Comparison of ENCODE assay signal across 16 cellular contexts in the genomic region with DNA sequence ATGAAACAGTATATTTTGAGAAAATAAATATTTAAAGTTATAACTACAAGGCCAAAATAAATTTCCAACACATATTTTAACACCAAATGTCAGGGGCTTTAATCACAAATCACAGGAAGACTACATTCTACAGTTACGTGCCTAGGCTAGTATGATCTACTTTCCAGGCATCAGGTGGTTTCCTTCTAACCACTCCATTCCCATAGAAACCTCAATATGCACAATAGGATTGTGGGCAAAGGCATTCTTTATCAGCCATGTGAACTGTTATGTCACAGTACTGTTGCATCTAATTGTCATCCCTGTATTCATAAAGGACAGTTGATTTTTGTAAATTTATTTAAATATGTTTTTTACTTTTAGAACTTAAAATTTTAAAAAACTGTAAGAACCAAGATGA. TPM values are rescaled to one million over a fixed set of nuclear protein-coding genes. Genes with fewer than 3 reads are reported as not detected.
A peak's percentile ranks its signal among the peaks of the same experiment; 100 is the strongest.
DNase-seq lines count a peak whose midpoint lies in the region; ATAC-seq, FAIRE-seq and TF ChIP-seq lines count a peak whose summit lies in the region.
"Had no signal": no experiment of that assay in that cellular context is flagged by ENCODE, and none has a peak within 500 bp of the region (broad histone marks: within the 10 kb centered on the region; RNA-seq: fewer than 3 reads in every experiment).

No MANE protein-coding gene starts in this region.

- H3K18ac ChIP-seq in mesenchymal stem cell (ENCODE audit: low read depth in 1 of 2, low read length in 2 of 2): no peak overlapping the region

- no peak overlapping the region for H2AK5ac ChIP-seq in mesenchymal stem cell (ENCODE audit: low read length, severe bottlenecking)

- no peak overlapping the region for H3K4me2 ChIP-seq in mesenchymal stem cell (ENCODE audit: low read length, poor library complexity, severe bottlenecking)
- H3K4me2 ChIP-seq: GM23338 had no signal

- peaks cover 17% of the 10 kb centered on the region for H3K79me1 ChIP-seq in mesenchymal stem cell (replicated peaks; ENCODE audit: low read length, poor library complexity, severe bottlenecking)

- peaks cover 6 to 33% of the 10 kb centered on the region in 2 experiments for H3K36me3 ChIP-seq in mesenchymal stem cell (ENCODE audit: control insufficient read depth in 1 of 2, insufficient read depth in 2 of 2, low read depth in 1 of 2, low read length in 2 of 2)

- no peak for TF ChIP-seq CTCF in epithelial cell of esophagus (IDR thresholded peaks at IDR 0.05; ENCODE audit: insufficient read depth, low read depth, low read length, missing control alignments)

- no peak for DNase-seq in GM19239 (ENCODE audit: insufficient read length, low spot score)
- peak; percentile 19 for DNase-seq in epithelial cell of esophagus (ENCODE audit: low read depth)
- DNase-seq in mesenchymal stem cell: no peak
- DNase-seq in NCI-H2196 treated with DMSO at 0.1 percent for 48 hours (lab: John Stamatoyannopoulos, UW; ENCODE audit: unreplicated experiment): no peak
- DNase-seq: C1 segment of cervical spinal cord; Calu3; CD4-positive, alpha-beta memory T cell; COR-L47; DMS53; DMS79 treated with DMSO at 0.1 percent for 48 hours; H9 had no signal

- no peak overlapping the region for H3K9ac ChIP-seq in mesenchymal stem cell (ENCODE audit: low read length)

- H4K8ac ChIP-seq in mesenchymal stem cell (ENCODE audit: low read length): no peak overlapping the region

- no peak overlapping the region for H2BK12ac ChIP-seq in mesenchymal stem cell (ENCODE audit: low read length in 2 of 2)

- H3K23ac ChIP-seq in mesenchymal stem cell (ENCODE audit: low read length in 2 of 2): no peak overlapping the region

- no peak overlapping the region for H3K4me3 ChIP-seq in epithelial cell of esophagus (ENCODE audit: low read length)
- no peak overlapping the region for H3K4me3 ChIP-seq in mesenchymal stem cell (ENCODE audit: insufficient read depth in 1 of 2, low read depth in 1 of 2, low read length in 2 of 2)
- H3K4me3 ChIP-seq: GM23338 had no signal

- no peak overlapping the region for H2AFZ ChIP-seq in mesenchymal stem cell (ENCODE audit: low read depth, low read length)
- H2AFZ ChIP-seq: GM23338 had no signal

- no peak overlapping the region for H4K91ac ChIP-seq in mesenchymal stem cell (ENCODE audit: low read length)

- no peak overlapping the region for H2BK15ac ChIP-seq in mesenchymal stem cell (ENCODE audit: low read depth, poor library complexity, severe bottlenecking)

- H3K4me1 ChIP-seq in mesenchymal stem cell (ENCODE audit: control insufficient read depth, insufficient read depth, low read depth, low read length): no peaks in the 10 kb centered on the region

- H3K14ac ChIP-seq in mesenchymal stem cell (ENCODE audit: low read length in 2 of 2): no peak overlapping the region

- FAIRE-seq in G401.6 (lab: Jason Lieb, UNC) (peak; percentile 28), GM19239 (lab: Jason Lieb, UNC) (peak; percentile 70)
- FAIRE-seq: GM12892 had no signal

- H3K27ac ChIP-seq in mesenchymal stem cell (ENCODE audit: low read length, poor library complexity, severe bottlenecking): no peak overlapping the region

- H2BK5ac ChIP-seq in mesenchymal stem cell (ENCODE audit: low read depth, low read length, poor library complexity, severe bottlenecking): peak overlapping the region; percentile 31

- no peak overlapping the region for H2BK120ac ChIP-seq in mesenchymal stem cell (ENCODE audit: low read depth, low read length)

- H3K9me3 ChIP-seq in mesenchymal stem cell (ENCODE audit: control insufficient read depth, low read length): peaks cover 19% of the 10 kb centered on the region

- H3K4ac ChIP-seq in mesenchymal stem cell (ENCODE audit: low read depth in 1 of 2, low read length in 2 of 2): no peak overlapping the region

- no peak for ATAC-seq in HG02840 (IDR thresholded peaks at IDR 0.05; ENCODE audit: low FRiP score, unreplicated experiment)
- ATAC-seq: GM23338, HCT116 had no signal

- WGBS in mesenchymal stem cell: 94% methylated on average over 1 of the region's 1 CpG

- H3K27me3 ChIP-seq in mesenchymal stem cell (ENCODE audit: control insufficient read depth in 1 of 2, insufficient read depth in 1 of 2, low read length in 2 of 2): no peaks in the 10 kb centered on the region

RNA-seq across cellular contexts. Expression of a gene that starts 32.4 kb away (rescaled TPM):
- polyA plus RNA-seq in mesenchymal stem cell (2013, experiment 1 of 2): 16.8 TPM
- polyA plus RNA-seq in mesenchymal stem cell (2013, experiment 2 of 2): 18.5 TPM
